1 cellular context compared by ENCODE assay signal in the genomic region with DNA sequence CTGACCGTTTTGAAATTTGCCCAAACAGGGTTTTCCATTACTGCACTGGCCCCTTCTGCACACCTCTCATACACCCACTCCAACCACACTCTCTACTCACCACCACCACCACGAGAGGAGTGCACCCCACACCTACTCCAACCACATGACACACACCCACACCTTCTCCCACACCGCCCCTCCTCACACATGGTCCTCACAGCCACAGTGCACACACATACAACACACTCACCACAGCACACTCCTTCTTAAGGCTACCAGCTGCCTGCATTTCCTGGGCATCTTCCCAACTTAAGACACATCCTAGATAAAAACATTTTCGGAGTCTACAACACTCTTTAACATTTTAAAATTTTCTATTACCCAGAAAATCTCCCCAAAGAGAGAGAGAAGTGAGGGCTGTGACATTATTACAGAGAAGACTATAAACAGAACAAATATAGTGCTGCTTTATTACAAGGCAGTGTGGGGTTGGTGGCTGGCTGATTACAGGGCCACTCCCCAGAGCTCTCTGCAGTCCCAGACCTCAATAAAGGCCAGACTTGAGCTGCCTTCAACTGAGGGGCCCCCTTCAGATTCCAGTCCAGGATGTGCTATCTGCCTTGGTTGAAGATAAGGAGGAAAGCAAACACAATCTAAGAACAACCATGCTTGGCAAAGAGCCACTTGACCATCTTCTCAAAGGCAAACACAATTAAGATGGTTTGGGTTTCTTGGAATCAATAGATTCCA.
TF ChIP-seq lines count a peak whose summit lies in the region.

No MANE protein-coding gene starts in this region.

TF ChIP-seq in HEK293, 187 proteins besides CTCF, POLR2A, EP300 and RAD21 (continued from another document):
- TF ChIP-seq HIC1 (tag by site-specific recombination; IDR thresholded peaks at IDR 0.05) (no peak), ZXDB (tag by site-specific recombination; IDR thresholded peaks at IDR 0.05) (no peak), ZNF654 (tag by site-specific recombination; IDR thresholded peaks at IDR 0.05; ENCODE audit: low read depth) (no peak), TCF7L2 (IDR thresholded peaks at IDR 0.05; ENCODE audit: borderline replicate concordance, low read depth, low read length) (no peak), ZNF433 (tag by site-specific recombination; IDR thresholded peaks at IDR 0.05; ENCODE audit: low read depth) (no peak)
